In the genomic region with DNA sequence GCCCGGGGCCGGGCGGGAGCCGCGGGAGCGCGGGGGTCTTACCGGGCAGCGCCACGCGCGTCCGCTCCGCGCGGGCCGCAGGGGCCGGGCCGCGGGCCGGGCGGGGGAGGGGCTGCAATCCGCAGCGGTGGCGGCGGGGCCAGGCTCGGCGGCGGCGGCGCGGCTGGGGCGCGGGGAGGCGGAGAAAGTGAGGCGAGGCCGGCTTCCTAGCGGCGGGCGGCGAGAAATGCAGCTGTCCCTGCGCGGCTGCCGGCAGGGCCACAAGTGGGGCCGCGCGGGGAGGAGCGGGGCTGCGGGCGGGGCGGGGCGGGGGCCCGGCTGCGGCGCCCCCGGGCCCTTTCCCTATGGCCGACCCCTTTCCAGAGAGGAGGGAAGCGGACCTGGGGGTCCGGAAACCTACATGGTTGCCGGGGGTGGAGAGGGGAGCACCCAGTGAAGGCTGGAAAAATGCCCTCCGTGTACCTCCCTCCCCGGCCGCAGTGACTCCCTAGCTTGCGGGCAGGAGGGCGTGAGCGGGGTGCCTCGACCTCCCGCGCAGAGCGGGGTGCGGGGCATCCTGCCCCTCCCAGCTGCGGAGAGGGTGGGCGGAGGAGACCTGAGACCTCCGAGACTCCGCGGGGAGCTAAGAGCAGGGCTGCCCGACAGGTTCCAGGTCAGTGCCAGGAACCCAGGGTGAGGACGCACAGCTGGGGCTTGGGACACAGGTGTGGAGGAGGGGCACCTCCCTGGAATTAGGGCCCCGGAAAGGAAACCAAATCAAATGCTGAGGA, we compare ENCODE assay signal across 8 cellular contexts. TPM values are rescaled to one million over a fixed set of nuclear protein-coding genes. Genes with fewer than 3 reads are reported as not detected.
DNase-seq lines count a peak whose midpoint lies in the region; ATAC-seq and TF ChIP-seq lines count a peak whose summit lies in the region.

CUEDC1 (minus strand) TSS at position 230 of the 770 bp plus-strand sequence. CDS start 69,848 bp downstream, outside the sequence.

- H3K9me3 ChIP-seq in mononuclear cell (ENCODE audit: low read depth, low read length) = no peaks in the 10 kb centered on the region

- H3K4me3 ChIP-seq in epithelial cell of esophagus (ENCODE audit: low read length) (peak within 1 kb of the TSS; percentile 44), mononuclear cell (ENCODE audit: low read length) (peak within 1 kb of the TSS; percentile 35)

- POLR2A ChIA-PET in HEK293T (lab: Yijun Ruan, JAX) = interaction anchor here (1.0 to 3.0 kb wide), 10 partner anchors 11 to 57 kb away, joined by 3 to 24 read pairs (median 4); partner anchors contain the start of gene SRSF1

- peak; percentile 26 for TF ChIP-seq CTCF in epithelial cell of esophagus (IDR thresholded peaks at IDR 0.05; ENCODE audit: insufficient read depth, low read depth, low read length, missing control alignments)

- no peak for ATAC-seq in GM21367 (IDR thresholded peaks at IDR 0.05; ENCODE audit: unreplicated experiment)

- DNase-seq in COLO829 (ENCODE audit: low spot score) (peak; percentile 56), HEK293T (ENCODE audit: extremely low spot score) (peak; percentile 88), NCI-H748 treated with DMSO at 0.1 percent for 48 hours (lab: John Stamatoyannopoulos, UW) (peak; percentile 36), activated T-cell treated with anti-CD3 and anti-CD28 coated beads for 24 hours (ENCODE audit: low read depth) (peak; percentile 54), epithelial cell of esophagus (ENCODE audit: low read depth) (peak; percentile 61)
- DNase-seq in stimulated activated CD8-positive, alpha-beta memory T cell treated with anti-CD3 and anti-CD28 coated beads, Interleukin-2, amount 100 ng/mL, for 48 hours (ENCODE audit: low read depth in 2 of 2) = peak; percentile 43 to 46

- CTCF ChIA-PET in HEK293T (lab: Yijun Ruan, JAX) = interaction anchor here (0.7 to 1.4 kb wide), 5 partner anchors 15 to 62 kb away, joined by 3 to 4 read pairs (median 3); no protein-coding TSS in a partner anchor

- H3K4me1 ChIP-seq in mononuclear cell (ENCODE audit: insufficient read depth, low read length) = peaks cover 40% of the 10 kb centered on the region

- H3K27me3 ChIP-seq in mononuclear cell (ENCODE audit: insufficient read depth, low read length) = peaks cover 27% of the 10 kb centered on the region

TF ChIP-seq in HEK293T, 16 proteins besides CTCF, POLR2A, EP300 and RAD21:
- TF ChIP-seq TARDBP (IDR thresholded peaks at IDR 0.05) (no peak), CTBP1 (IDR thresholded peaks at IDR 0.05; ENCODE audit: borderline replicate concordance) (no peak), ARNT (IDR thresholded peaks at IDR 0.05) (no peak), FOXK2 (IDR thresholded peaks at IDR 0.05) (no peak), PKNOX1 (IDR thresholded peaks at IDR 0.05) (no peak), SUZ12 (IDR thresholded peaks at IDR 0.05) (no peak), ELF4 (IDR thresholded peaks at IDR 0.05) (no peak), L3MBTL2 (conservative IDR thresholded peaks at IDR 0.05) (no peak), ZNF384 (IDR thresholded peaks at IDR 0.05) (no peak)
TF ChIP-seq in HEK293T: peak in this region for 0.

RNA-seq across cellular contexts. Expression of gene CUEDC1, which starts in this region (rescaled TPM):
- 2.5 TPM for total RNA-seq in mononuclear cell

Comparison
In these comparisons a context has a peak if more than half of its experiments do, and no peak if none do; other contexts are left out.
1. DNase-seq: peak in every context shown above with its lines; median percentile 88 in HEK293T; 61 in epithelial cell of esophagus; 56 in COLO829; 54 in activated T-cell treated with anti-CD3 and anti-CD28 coated beads for 24 hours; 44 in stimulated activated CD8-positive, alpha-beta memory T cell treated with anti-CD3 and anti-CD28 coated beads, Interleukin-2, amount 100 ng/mL, for 48 hours; 36 in NCI-H748 treated with DMSO at 0.1 percent for 48 hours.